In genomic region chr14:91396959-91397815, GRCh38 we compare ENCODE assay signal across 8 cellular contexts. TPM values are rescaled to one million over a fixed set of nuclear protein-coding genes. Genes with fewer than 3 reads are reported as not detected.
DNase-seq lines count a peak whose midpoint lies in the region; ATAC-seq and TF ChIP-seq lines count a peak whose summit lies in the region.

No MANE protein-coding gene starts in this region.

- no peak for TF ChIP-seq CTCF in DOHH2 (IDR thresholded peaks at IDR 0.05; ENCODE audit: low read depth, low read length, poor library complexity, severe bottlenecking)

- H3K9me3 ChIP-seq in DOHH2 (ENCODE audit: control insufficient read depth, insufficient read depth, low read length): no peaks in the 10 kb centered on the region

- H4K20me1 ChIP-seq in DOHH2 (ENCODE audit: control insufficient read depth, insufficient read depth, low read depth, low read length): peaks cover 55% of the 10 kb centered on the region

- peak overlapping the region; percentile 78 for H3K27ac ChIP-seq in DOHH2 (ENCODE audit: low read depth, low read length)

- DNase-seq in Jurkat, Clone E6-1 (ENCODE audit: low read depth, low spot score): peak; percentile 92
- DNase-seq in activated CD4-positive, alpha-beta T cell treated with anti-CD3 and anti-CD28 coated beads, Interleukin-2, amount 10 ng/mL, durations not matched to agents 7 days and 5 days: peak; percentile 84
- DNase-seq in left cardiac atrium: no peak
- DNase-seq in stimulated activated naive CD8-positive, alpha-beta T cell treated with anti-CD3 and anti-CD28 coated beads, Interleukin-15, amount 100 ng/mL, for 72 hours: peak in 1 of 2 donors; percentile 63
- DNase-seq in OCI-M1 (lab: John Stamatoyannopoulos, UW): no peak
- no peak for DNase-seq in NCI-H2029 treated with DMSO at 0.1 percent for 48 hours (lab: John Stamatoyannopoulos, UW)

- peaks cover 96% of the 10 kb centered on the region for H3K4me1 Mint-ChIP-seq in activated CD4-positive, alpha-beta T cell treated with anti-CD3 and anti-CD28 coated beads, Interleukin-2, amount 10 ng/mL, durations not matched to agents 7 days and 5 days
- peaks cover 97% of the 10 kb centered on the region for H3K4me1 Mint-ChIP-seq in stimulated activated naive CD8-positive, alpha-beta T cell treated with anti-CD3 and anti-CD28 coated beads, Interleukin-15, amount 100 ng/mL, for 72 hours

- no peaks in the 10 kb centered on the region for H3K9me2 ChIP-seq in DOHH2 (replicated peaks; ENCODE audit: control insufficient read depth, low read length)

- peaks cover 98% of the 10 kb centered on the region for H3K79me2 ChIP-seq in DOHH2 (ENCODE audit: control insufficient read depth, low read length)

- no peaks in the 10 kb centered on the region for H3K9me3 Mint-ChIP-seq in activated CD4-positive, alpha-beta T cell treated with anti-CD3 and anti-CD28 coated beads, Interleukin-2, amount 10 ng/mL, durations not matched to agents 7 days and 5 days
- no peaks in the 10 kb centered on the region for H3K9me3 Mint-ChIP-seq in stimulated activated naive CD8-positive, alpha-beta T cell treated with anti-CD3 and anti-CD28 coated beads, Interleukin-15, amount 100 ng/mL, for 72 hours

- peak overlapping the region; percentile 59 for H3K4me3 Mint-ChIP-seq in activated CD4-positive, alpha-beta T cell treated with anti-CD3 and anti-CD28 coated beads, Interleukin-2, amount 10 ng/mL, durations not matched to agents 7 days and 5 days
- H3K4me3 Mint-ChIP-seq in stimulated activated naive CD8-positive, alpha-beta T cell treated with anti-CD3 and anti-CD28 coated beads, Interleukin-15, amount 100 ng/mL, for 72 hours: peak overlapping the region; percentile 69 to 75

- H3K27ac Mint-ChIP-seq in activated CD4-positive, alpha-beta T cell treated with anti-CD3 and anti-CD28 coated beads, Interleukin-2, amount 10 ng/mL, durations not matched to agents 7 days and 5 days: peak overlapping the region; percentile 85
- H3K27ac Mint-ChIP-seq in stimulated activated naive CD8-positive, alpha-beta T cell treated with anti-CD3 and anti-CD28 coated beads, Interleukin-15, amount 100 ng/mL, for 72 hours: peak overlapping the region; percentile 28 to 49

- H3K4me2 ChIP-seq in DOHH2 (ENCODE audit: low read length): peak overlapping the region; percentile 89

- no peaks in the 10 kb centered on the region for H3K27me3 Mint-ChIP-seq in activated CD4-positive, alpha-beta T cell treated with anti-CD3 and anti-CD28 coated beads, Interleukin-2, amount 10 ng/mL, durations not matched to agents 7 days and 5 days
- no peaks in the 10 kb centered on the region for H3K27me3 Mint-ChIP-seq in stimulated activated naive CD8-positive, alpha-beta T cell treated with anti-CD3 and anti-CD28 coated beads, Interleukin-15, amount 100 ng/mL, for 72 hours

- CTCF ChIA-PET in activated CD4-positive, alpha-beta T cell treated with anti-CD3 and anti-CD28 coated beads, Interleukin-2, amount 10 ng/mL, durations not matched to agents 7 days and 5 days (lab: Charles Lee): interaction anchor here (0.5 to 8.0 kb wide), 14 partner anchors 12 to 623 kb away, joined by 3 to 64 read pairs (median 3); partner anchors contain the start of gene CCDC88C

- peaks cover 95% of the 10 kb centered on the region for H3K4me1 ChIP-seq in DOHH2 (ENCODE audit: control insufficient read depth, low read length)

- POLR2A ChIA-PET in activated CD4-positive, alpha-beta T cell treated with anti-CD3 and anti-CD28 coated beads, Interleukin-2, amount 10 ng/mL, durations not matched to agents 7 days and 5 days (lab: Charles Lee): interaction anchor here (0.6 to 1.5 kb wide), 5 partner anchors 8 to 47 kb away, joined by 3 to 5 read pairs (median 4); no protein-coding TSS in a partner anchor

- H3K36me3 ChIP-seq in DOHH2 (ENCODE audit: control insufficient read depth, low read length): peaks cover 61% of the 10 kb centered on the region

- H3K27me3 ChIP-seq in DOHH2 (ENCODE audit: control insufficient read depth, low read length): no peaks in the 10 kb centered on the region

- H3K4me3 ChIP-seq in DOHH2 (ENCODE audit: low read length): peak overlapping the region; percentile 61
- H3K4me3 ChIP-seq in Jurkat, Clone E6-1 (ENCODE audit: low read length): peak overlapping the region; percentile 37

- intact Hi-C loops in left cardiac atrium (cut with DNase I): no loop called here

- peaks cover 52% of the 10 kb centered on the region for H3K36me3 Mint-ChIP-seq in activated CD4-positive, alpha-beta T cell treated with anti-CD3 and anti-CD28 coated beads, Interleukin-2, amount 10 ng/mL, durations not matched to agents 7 days and 5 days (ENCODE audit: low read depth)

- ATAC-seq in GM21390 (IDR thresholded peaks at IDR 0.05; ENCODE audit: unreplicated experiment): peak; percentile 80
- ATAC-seq in left cardiac atrium: peak; percentile 28 to 37
- ATAC-seq in stimulated activated naive CD8-positive, alpha-beta T cell treated with anti-CD3 and anti-CD28 coated beads, Interleukin-15, amount 100 ng/mL, for 72 hours: peak; percentile 85

- peaks cover 16% of the 10 kb centered on the region for H3F3A ChIP-seq in DOHH2 (ENCODE audit: control insufficient read depth, insufficient read depth)

RNA-seq across cellular contexts. Expression of gene CCDC88C, which starts 20.4 kb away (rescaled TPM):
- polyA plus RNA-seq in Jurkat, Clone E6-1 (2012; ENCODE audit: insufficient read depth, insufficient read length): 52.9 TPM
- total RNA-seq in activated CD4-positive, alpha-beta T cell treated with anti-CD3 and anti-CD28 coated beads, Interleukin-2, amount 10 ng/mL, durations not matched to agents 7 days and 5 days: 100 to 1,000 TPM; 187 to 193 TPM
- 1 to 10 TPM; 3.5 to 5.0 TPM for total RNA-seq in left cardiac atrium

Comparison
In these comparisons a context has a peak if more than half of its experiments do, and no peak if none do; other contexts are left out.
1. ATAC-seq: peak in every context shown above with its lines; median percentile 85 in stimulated activated naive CD8-positive, alpha-beta T cell treated with anti-CD3 and anti-CD28 coated beads, Interleukin-15, amount 100 ng/mL, for 72 hours; 80 in GM21390; 32 in left cardiac atrium.
2. DNase-seq: peak in Jurkat, Clone E6-1 (single experiment) and activated CD4-positive, alpha-beta T cell treated with anti-CD3 and anti-CD28 coated beads, Interleukin-2, amount 10 ng/mL, durations not matched to agents 7 days and 5 days (single experiment); none in left cardiac atrium (single experiment), OCI-M1 (single experiment) and NCI-H2029 treated with DMSO at 0.1 percent for 48 hours (single experiment).
3. RNA of gene CCDC88C, which starts 20.4 kb away (total RNA-seq): 187 to 193 TPM in activated CD4-positive, alpha-beta T cell treated with anti-CD3 and anti-CD28 coated beads, Interleukin-2, amount 10 ng/mL, durations not matched to agents 7 days and 5 days; 3.5 to 5.0 TPM in left cardiac atrium; every median in the first group is over 10 times any median in the second.